In the genomic region with DNA sequence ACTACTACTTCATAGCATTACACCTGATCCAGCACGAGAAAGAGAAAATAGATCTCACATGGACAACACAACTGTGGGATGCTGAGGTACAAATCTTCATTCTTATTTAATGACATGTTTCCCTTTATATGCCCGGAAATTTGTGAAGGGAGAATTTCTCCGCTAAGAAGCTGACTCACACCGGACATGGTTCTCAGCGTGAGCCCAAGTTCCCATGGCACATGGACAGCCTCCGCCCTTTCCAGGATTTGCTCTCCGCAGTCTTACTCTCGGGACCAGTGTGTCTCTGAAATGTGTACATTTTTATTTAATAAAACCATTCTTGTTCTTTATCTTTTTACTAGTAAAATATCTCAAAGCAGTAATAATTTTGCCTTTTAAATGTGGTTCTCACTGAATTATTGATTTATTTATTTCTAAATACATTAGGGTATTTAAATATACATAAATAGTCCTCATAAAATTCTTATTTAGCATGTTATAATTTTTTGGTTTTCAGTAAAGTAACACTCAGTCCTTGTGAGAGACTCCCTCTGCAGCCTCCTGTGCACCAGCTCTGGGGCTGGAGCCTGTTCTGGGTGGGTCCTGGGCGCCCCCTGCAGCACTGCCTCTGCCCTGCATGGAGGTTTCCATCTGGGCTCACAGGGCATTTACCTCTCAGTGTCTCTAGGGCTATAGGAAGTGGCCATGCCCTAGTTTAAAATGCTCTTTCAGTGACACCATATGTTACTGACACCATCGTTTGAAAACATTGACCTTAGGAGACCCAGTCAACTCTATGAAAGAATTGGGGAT, we compare ENCODE assay signal across 1 cellular context.
TF ChIP-seq lines count a peak whose summit lies in the region.

No MANE protein-coding gene starts in this region.

TF ChIP-seq in SK-N-SH, 30 proteins besides CTCF, POLR2A, EP300 and RAD21:
- TF ChIP-seq NRF1 (IDR thresholded peaks at IDR 0.05; ENCODE audit: low read depth, low read length) (no peak), NFIC (IDR thresholded peaks at IDR 0.05; ENCODE audit: borderline replicate concordance) (no peak), TEAD4 (IDR thresholded peaks at IDR 0.05; ENCODE audit: borderline replicate concordance, insufficient read depth) (no peak), RFX5 (IDR thresholded peaks at IDR 0.05; ENCODE audit: low read length) (no peak), FOXM1 (IDR thresholded peaks at IDR 0.05; ENCODE audit: low read depth) (no peak), FOXJ3 (CRISPR knock-in tag; IDR thresholded peaks at IDR 0.05) (no peak), ELF1 (IDR thresholded peaks at IDR 0.05) (no peak), JUND (IDR thresholded peaks at IDR 0.05) (no peak), EZH2phosphoT487 (IDR thresholded peaks at IDR 0.05; ENCODE audit: borderline replicate concordance, low read depth) (no peak), RCOR1 (IDR thresholded peaks at IDR 0.05; ENCODE audit: low read length) (no peak), RXRA (IDR thresholded peaks at IDR 0.05; ENCODE audit: borderline replicate concordance, low read depth) (no peak), POLR2AphosphoS5 (IDR thresholded peaks at IDR 0.05; ENCODE audit: low read depth, low read length) (no peak), GABPA (IDR thresholded peaks at IDR 0.05; ENCODE audit: low read depth) (no peak)
- TF ChIP-seq, protein P1, sequence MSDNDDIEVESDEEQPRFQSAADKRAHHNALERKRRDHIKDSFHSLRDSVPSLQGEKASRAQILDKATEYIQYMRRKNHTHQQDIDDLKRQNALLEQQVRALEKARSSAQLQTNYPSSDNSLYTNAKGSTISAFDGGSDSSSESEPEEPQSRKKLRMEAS (IDR thresholded peaks at IDR 0.05; ENCODE audit: low read depth) = no peak
- TF ChIP-seq, protein P2, sequence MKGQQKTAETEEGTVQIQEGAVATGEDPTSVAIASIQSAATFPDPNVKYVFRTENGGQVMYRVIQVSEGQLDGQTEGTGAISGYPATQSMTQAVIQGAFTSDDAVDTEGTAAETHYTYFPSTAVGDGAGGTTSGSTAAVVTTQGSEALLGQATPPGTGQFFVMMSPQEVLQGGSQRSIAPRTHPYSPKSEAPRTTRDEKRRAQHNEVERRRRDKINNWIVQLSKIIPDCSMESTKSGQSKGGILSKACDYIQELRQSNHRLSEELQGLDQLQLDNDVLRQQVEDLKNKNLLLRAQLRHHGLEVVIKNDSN (IDR thresholded peaks at IDR 0.05; ENCODE audit: borderline replicate concordance, low read depth) = no peak
- TF ChIP-seq, protein P3, sequence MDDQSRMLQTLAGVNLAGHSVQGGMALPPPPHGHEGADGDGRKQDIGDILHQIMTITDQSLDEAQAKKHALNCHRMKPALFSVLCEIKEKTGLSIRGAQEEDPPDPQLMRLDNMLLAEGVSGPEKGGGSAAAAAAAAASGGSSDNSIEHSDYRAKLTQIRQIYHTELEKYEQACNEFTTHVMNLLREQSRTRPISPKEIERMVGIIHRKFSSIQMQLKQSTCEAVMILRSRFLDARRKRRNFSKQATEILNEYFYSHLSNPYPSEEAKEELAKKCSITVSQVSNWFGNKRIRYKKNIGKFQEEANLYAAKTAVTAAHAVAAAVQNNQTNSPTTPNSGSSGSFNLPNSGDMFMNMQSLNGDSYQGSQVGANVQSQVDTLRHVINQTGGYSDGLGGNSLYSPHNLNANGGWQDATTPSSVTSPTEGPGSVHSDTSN (IDR thresholded peaks at IDR 0.05) = no peak
- TF ChIP-seq, protein P4, sequence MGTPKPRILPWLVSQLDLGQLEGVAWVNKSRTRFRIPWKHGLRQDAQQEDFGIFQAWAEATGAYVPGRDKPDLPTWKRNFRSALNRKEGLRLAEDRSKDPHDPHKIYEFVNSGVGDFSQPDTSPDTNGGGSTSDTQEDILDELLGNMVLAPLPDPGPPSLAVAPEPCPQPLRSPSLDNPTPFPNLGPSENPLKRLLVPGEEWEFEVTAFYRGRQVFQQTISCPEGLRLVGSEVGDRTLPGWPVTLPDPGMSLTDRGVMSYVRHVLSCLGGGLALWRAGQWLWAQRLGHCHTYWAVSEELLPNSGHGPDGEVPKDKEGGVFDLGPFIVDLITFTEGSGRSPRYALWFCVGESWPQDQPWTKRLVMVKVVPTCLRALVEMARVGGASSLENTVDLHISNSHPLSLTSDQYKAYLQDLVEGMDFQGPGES (IDR thresholded peaks at IDR 0.05; ENCODE audit: low read depth, low read length) = no peak
